1 cellular context compared by ENCODE assay signal in the genomic region with DNA sequence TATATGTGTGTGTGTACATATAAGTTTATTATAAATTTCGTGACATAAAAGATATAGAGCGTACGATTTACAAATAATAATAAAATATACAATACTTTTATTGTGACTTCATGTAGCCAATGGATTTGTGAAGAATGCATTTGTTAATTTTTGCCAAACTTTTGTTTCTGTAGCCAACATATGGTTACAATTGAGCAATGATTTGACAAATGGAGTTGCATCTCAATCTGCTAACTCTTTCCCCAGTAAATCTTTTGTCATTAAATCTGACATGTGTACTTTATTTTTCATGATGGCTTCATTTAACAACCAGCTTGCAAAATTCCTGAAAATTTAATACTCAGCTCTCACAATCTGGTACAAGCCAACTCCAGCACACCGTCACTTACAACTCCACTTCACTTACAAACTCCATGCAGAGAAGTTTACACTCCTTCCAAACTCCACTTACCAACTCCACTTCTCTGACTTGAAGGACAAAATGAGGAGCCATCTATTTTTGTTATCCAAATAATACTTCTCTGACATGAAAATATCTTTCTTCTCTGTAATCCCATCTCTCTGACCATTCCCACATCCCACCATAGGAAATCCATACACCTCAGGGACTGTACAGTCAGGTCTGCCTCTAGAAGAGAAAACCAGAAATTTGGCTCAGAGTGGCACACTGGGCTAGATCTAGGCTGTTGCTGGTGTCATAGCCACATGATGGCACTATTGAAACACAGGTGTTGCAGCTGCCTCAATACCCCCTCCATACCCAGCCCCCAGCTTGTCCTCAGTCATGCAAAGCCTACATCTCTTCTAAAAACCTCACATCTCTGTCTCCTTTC.
TF ChIP-seq lines count a peak whose summit lies in the region.

No MANE protein-coding gene starts in this region.

TF ChIP-seq in HCT116, 20 proteins besides CTCF, POLR2A, EP300 and RAD21 (continued from another document):
- TF ChIP-seq REST (IDR thresholded peaks at IDR 0.05; ENCODE audit: low read depth) (no peak), CBX3 (IDR thresholded peaks at IDR 0.05; ENCODE audit: low read depth) (no peak), FOSL1 (IDR thresholded peaks at IDR 0.05; ENCODE audit: low read depth) (no peak), POLR2AphosphoS5 (IDR thresholded peaks at IDR 0.05; ENCODE audit: low read depth, low read length) (no peak), TCF7L2 (IDR thresholded peaks at IDR 0.05; ENCODE audit: borderline replicate concordance, extremely low read depth, insufficient read depth, insufficient read length) (no peak), EZH2 (IDR thresholded peaks at IDR 0.05) (no peak), SP1 (IDR thresholded peaks at IDR 0.05; ENCODE audit: low read depth) (no peak), EZH2phosphoT487 (IDR thresholded peaks at IDR 0.05; ENCODE audit: borderline replicate concordance) (no peak), ELF1 (IDR thresholded peaks at IDR 0.05; ENCODE audit: borderline replicate concordance, low read depth) (no peak), SRF (IDR thresholded peaks at IDR 0.05; ENCODE audit: low read depth) (no peak), EGR1 (IDR thresholded peaks at IDR 0.05; ENCODE audit: low read depth) (no peak), ZFX (IDR thresholded peaks at IDR 0.05) (no peak)
